In genomic region chr15:90884719-90885431, GRCh38 we compare ENCODE assay signal across 6 cellular contexts. TPM values are rescaled to one million over a fixed set of nuclear protein-coding genes. Genes with fewer than 3 reads are reported as not detected.
DNase-seq lines count a peak whose midpoint lies in the region; ATAC-seq and TF ChIP-seq lines count a peak whose summit lies in the region.

No MANE protein-coding gene starts in this region.

- peaks cover 7 to 29% (median 21%) of the 10 kb centered on the region in 4 donors for H3K4me1 ChIP-seq in Peyer's patch

- H3K4me3 ChIP-seq in Peyer's patch (peak overlapping the region; percentile 41 to 60 (median 46)), fibroblast of villous mesenchyme (ENCODE audit: low read depth, low read length) (peak overlapping the region; percentile 62)

- peak overlapping the region; percentile 70 to 76 for H3K4me3 Mint-ChIP-seq in stimulated activated naive B cell treated with anti-CD40 and anti-IgM and Interleukin-4, amounts not matched to agents 10 μg/mL and 1 μg/mL and 100 μg/mL, for 72 hours

- no peaks in the 10 kb centered on the region for H3K27me3 ChIP-seq in Peyer's patch

- TF ChIP-seq POLR2A in Peyer's patch (IDR thresholded peaks at IDR 0.05), result no peak

- H3K36me3 Mint-ChIP-seq in stimulated activated naive B cell treated with anti-CD40 and anti-IgM and Interleukin-4, amounts not matched to agents 10 μg/mL and 1 μg/mL and 100 μg/mL, for 72 hours, result peaks cover 3 to 18% of the 10 kb centered on the region in 2 donors

- peak; percentile 1 to 19 for ATAC-seq in stimulated activated naive B cell treated with anti-CD40 and anti-IgM and Interleukin-4, amounts not matched to agents 10 μg/mL and 1 μg/mL and 100 μg/mL, for 72 hours (replicated peaks)
- ATAC-seq in HG02981 (IDR thresholded peaks at IDR 0.05; ENCODE audit: unreplicated experiment), result no peak

- H3K9me3 ChIP-seq in Peyer's patch, result no peaks in the 10 kb centered on the region

- peaks cover 0 to 25% (median 0%) of the 10 kb centered on the region in 3 donors for H3K36me3 ChIP-seq in Peyer's patch

- DNase-seq in Peyer's patch (no peak), fibroblast of villous mesenchyme (ENCODE audit: low read depth) (no peak), ACHN (no peak), KG1 (lab: John Stamatoyannopoulos, UW) (no peak)
- no peak for DNase-seq in stimulated activated naive B cell treated with anti-CD40 and anti-IgM and Interleukin-4, amounts not matched to agents 10 μg/mL and 1 μg/mL and 100 μg/mL, for 72 hours

- in situ Hi-C loops in ACHN (cut with HindIII; ENCODE audit: low pct_ligation_motif_present, low pct_unique_long_range_greater_than_20kb, low sequenced_read_pairs), result no loop called here

- H3K27ac ChIP-seq in Peyer's patch, result peak overlapping the region; percentile 67 to 90 (median 85)

- no peaks in the 10 kb centered on the region for H3K9me3 Mint-ChIP-seq in stimulated activated naive B cell treated with anti-CD40 and anti-IgM and Interleukin-4, amounts not matched to agents 10 μg/mL and 1 μg/mL and 100 μg/mL, for 72 hours

- TF ChIP-seq CTCF in Peyer's patch (IDR thresholded peaks at IDR 0.05), result no peak
- TF ChIP-seq CTCF in fibroblast of villous mesenchyme (IDR thresholded peaks at IDR 0.05; ENCODE audit: insufficient read depth, low read depth, low read length), result no peak

- H3K4me1 Mint-ChIP-seq in stimulated activated naive B cell treated with anti-CD40 and anti-IgM and Interleukin-4, amounts not matched to agents 10 μg/mL and 1 μg/mL and 100 μg/mL, for 72 hours, result peaks cover 13 to 32% of the 10 kb centered on the region in 2 donors

- H3K27me3 Mint-ChIP-seq in stimulated activated naive B cell treated with anti-CD40 and anti-IgM and Interleukin-4, amounts not matched to agents 10 μg/mL and 1 μg/mL and 100 μg/mL, for 72 hours, result no peaks in the 10 kb centered on the region

- peak overlapping the region; percentile 75 for H3K27ac Mint-ChIP-seq in stimulated activated naive B cell treated with anti-CD40 and anti-IgM and Interleukin-4, amounts not matched to agents 10 μg/mL and 1 μg/mL and 100 μg/mL, for 72 hours

RNA-seq across cellular contexts. Expression of gene FES, which starts 0.6 kb away (rescaled TPM):
- total RNA-seq in Peyer's patch (10 to 100 TPM in 3 of 4 donors, 1 to 10 TPM in 1; 4.7 to 37.1 (median 20.5) TPM), fibroblast of villous mesenchyme (17.3 and 26.1 TPM in 2 replicates)

RNA-seq across cellular contexts. Expression of gene FURIN, which starts 16.5 kb away (rescaled TPM):
- total RNA-seq in Peyer's patch, result 10 to 100 TPM; 53.6 to 76.7 (median 70.1) TPM
- 38.4 and 45.1 TPM in 2 replicates for total RNA-seq in fibroblast of villous mesenchyme

RNA-seq across cellular contexts. Expression of gene MAN2A2, which starts 18.2 kb away (rescaled TPM):
- total RNA-seq in Peyer's patch (100 to 1,000 TPM in 3 of 4 donors, 10 to 100 TPM in 1; 76.2 to 188 (median 141) TPM), fibroblast of villous mesenchyme (11.9 and 15.1 TPM in 2 replicates)

RNA-seq across cellular contexts. Expression of gene HDDC3, which starts 47.5 kb away (rescaled TPM):
- total RNA-seq in Peyer's patch, result 10 to 100 TPM; 16.5 to 35.6 (median 23.4) TPM
- total RNA-seq in fibroblast of villous mesenchyme, result 9.5 and 10.3 TPM in 2 replicates

RNA-seq across cellular contexts. Expression of gene UNC45A, which starts 50.2 kb away (rescaled TPM):
- total RNA-seq in Peyer's patch (10 to 100 TPM; 45.6 to 78.4 (median 55.3) TPM), fibroblast of villous mesenchyme (65.1 and 69.1 TPM in 2 replicates)
